26 cellular contexts compared by ENCODE assay signal in genomic region chr7:55975944-55976633, GRCh38. TPM values are rescaled to one million over a fixed set of nuclear protein-coding genes. Genes with fewer than 3 reads are reported as not detected.
DNase-seq lines count a peak whose midpoint lies in the region; ATAC-seq and TF ChIP-seq lines count a peak whose summit lies in the region.
"Had no signal": no experiment of that assay in that cellular context is flagged by ENCODE, and none has a peak within 500 bp of the region (broad histone marks: within the 10 kb centered on the region; RNA-seq: fewer than 3 reads in every experiment).

No MANE protein-coding gene starts in this region.

- H3K27ac ChIP-seq in VCaP: peak overlapping the region; percentile 84
- H3K27ac ChIP-seq: foreskin keratinocyte, neutrophil, SJCRH30 had no signal

- H3K4me3 ChIP-seq in lower leg skin (ENCODE audit: low read depth, poor library complexity, severe bottlenecking): no peak overlapping the region
- H3K4me3 ChIP-seq: lung, SJCRH30 had no signal

- intact Hi-C loops in lower leg skin (cut with DNase I; ENCODE audit: low total_unique reads): no loop called here

- peak; percentile 46 to 62 for DNase-seq in NCI-H2081 (lab: John Stamatoyannopoulos, UW)
- no peak for DNase-seq in NCI-H2081 treated with DMSO at 0.1 percent for 48 hours (lab: John Stamatoyannopoulos, UW)
- DNase-seq in NCI-H2196 treated with DMSO at 0.1 percent for 48 hours (lab: John Stamatoyannopoulos, UW; ENCODE audit: unreplicated experiment): peak; percentile 77
- no peak for DNase-seq in omental fat pad (ENCODE audit: low spot score)
- DNase-seq in NK-92 (lab: John Stamatoyannopoulos, UW; ENCODE audit: unreplicated experiment): no peak
- DNase-seq in lower leg skin (ENCODE audit: low spot score in 2 of 2): no peak
- DNase-seq in hepatic stellate cell (ENCODE audit: low spot score): no peak
- DNase-seq: activated CD4-positive, alpha-beta T cell treated with anti-CD3 and anti-CD28 coated beads for 48 hours; activated naive CD8-positive, alpha-beta T cell treated with anti-CD3 and anti-CD28 coated beads, Interleukin-2, amount 10 ng/mL, durations not matched to agents 7 days and 5 days; AML-193; CD8-positive, alpha-beta T cell; DMS79; effector CD4-positive, alpha-beta T cell; foreskin keratinocyte; H9; islet precursor cell; NCI-H1436; NCI-H446; SJCRH30; stimulated activated CD4-positive, alpha-beta T cell treated with anti-CD3 and anti-CD28 coated beads, Interleukin-12 subunit alpha, Interleukin-12 subunit beta, amount 100 ng/mL, for 4 hours; T-helper 1 cell; trophoblast cell had no signal

- 83% methylated on average over 8 of the region's 8 CpGs for WGBS in lower leg skin, 2 donors

- no peak for TF ChIP-seq POLR2A in lower leg skin (IDR thresholded peaks at IDR 0.05)

- ATAC-seq in omental fat pad (ENCODE audit: low FRiP score): peak; percentile 31
- ATAC-seq: activated T-helper 17 cell treated with anti-CD3 and anti-CD28 coated beads, Interleukin-2, amount 50 U/mL, for 72 hours; CD8-positive, alpha-beta T cell; foreskin keratinocyte had no signal

- TF ChIP-seq CTCF in VCaP (conservative IDR thresholded peaks at IDR 0.05): no peak
- TF ChIP-seq CTCF in omental fat pad (IDR thresholded peaks at IDR 0.05): no peak
- no peak for TF ChIP-seq CTCF in lower leg skin (IDR thresholded peaks at IDR 0.05)

RNA-seq across cellular contexts. Expression of gene NIPSNAP2, which starts 11.7 kb away (rescaled TPM):
- total RNA-seq in omental fat pad: 10 to 100 TPM; 43.6 to 73.3 (median 67.2) TPM
- total RNA-seq in lower leg skin: 10 to 100 TPM; 36.4 to 48.4 (median 41.5) TPM

RNA-seq across cellular contexts. Expression of gene MRPS17, which starts 24.4 kb away (rescaled TPM):
- 10 to 100 TPM in 2 of 4 donors, 1 to 10 TPM in 2; 8.7 to 10.9 (median 10.1) TPM for total RNA-seq in omental fat pad
- 1 to 10 TPM; 5.3 to 8.3 (median 6.9) TPM for total RNA-seq in lower leg skin

Comparison
In these comparisons a context has a peak if more than half of its experiments do, and no peak if none do; other contexts are left out.
1. DNase-seq: peak in NCI-H2081 (2 of 2) and NCI-H2196 treated with DMSO at 0.1 percent for 48 hours (single experiment); none in NCI-H2081 treated with DMSO at 0.1 percent for 48 hours (single experiment), omental fat pad (single experiment), NK-92 (single experiment), lower leg skin (0 of 2) and hepatic stellate cell (single experiment).